Comparison of ENCODE assay signal across 10 cellular contexts in the genomic region with DNA sequence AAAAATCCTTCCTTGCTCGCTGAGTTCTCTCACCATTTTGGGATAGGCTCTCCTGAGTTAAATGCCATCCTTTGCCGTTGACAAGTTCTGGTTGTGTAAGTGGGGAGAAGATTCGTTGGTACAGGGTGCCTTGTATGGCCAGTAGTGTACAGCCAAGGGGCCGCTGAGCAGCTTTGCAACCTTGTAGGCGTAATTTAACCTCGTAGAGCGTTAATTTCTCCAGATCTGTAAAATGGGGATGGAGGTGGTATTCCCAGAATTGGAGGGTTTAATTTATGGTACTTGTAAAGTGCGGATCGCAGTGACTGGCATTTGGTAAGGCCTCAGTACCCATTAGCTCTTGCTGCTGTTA. TPM values are rescaled to one million over a fixed set of nuclear protein-coding genes. Genes with fewer than 3 reads are reported as not detected.
DNase-seq lines count a peak whose midpoint lies in the region; ATAC-seq, FAIRE-seq and TF ChIP-seq lines count a peak whose summit lies in the region.
"Had no signal": no experiment of that assay in that cellular context is flagged by ENCODE, and none has a peak within 500 bp of the region (broad histone marks: within the 10 kb centered on the region; RNA-seq: fewer than 3 reads in every experiment).

No MANE protein-coding gene starts in this region.

- H3K27ac ChIP-seq in right atrium auricular region, result peak overlapping the region in 1 of 2 donors; percentile 70
- H3K27ac ChIP-seq in mesodermal cell (ENCODE audit: low read depth, low read length, severe bottlenecking), result no peak overlapping the region
- no peak overlapping the region for H3K27ac ChIP-seq in substantia nigra (ENCODE audit: low read depth, low read length, poor library complexity, severe bottlenecking)

- H3K9me3 Mint-ChIP-seq in activated naive CD8-positive, alpha-beta T cell treated with anti-CD3 and anti-CD28 coated beads, Interleukin-2, amount 50 U/mL, for 24 hours, result no peaks in the 10 kb centered on the region

- peak overlapping the region; percentile 79 for H3K4me3 Mint-ChIP-seq in activated naive CD8-positive, alpha-beta T cell treated with anti-CD3 and anti-CD28 coated beads, Interleukin-2, amount 50 U/mL, for 24 hours

- FAIRE-seq in HTR-8/SVneo (lab: Jason Lieb, UNC), result no peak
- FAIRE-seq: bronchial epithelial cell had no signal

- no peak for TF ChIP-seq CTCF in right atrium auricular region (IDR thresholded peaks at IDR 0.05)

- H3K9me3 ChIP-seq in right atrium auricular region (no peaks in the 10 kb centered on the region), mesodermal cell (ENCODE audit: control insufficient read depth, low read length) (no peaks in the 10 kb centered on the region)
- H3K9me3 ChIP-seq: sigmoid colon had no signal

- WGBS in mesodermal cell (ENCODE audit: insufficient coverage in 2 of 2), 2 experiments, result 41 to 45% methylated on average over 8 to 9 of the region's 9 CpGs

- DNase-seq in right atrium auricular region (ENCODE audit: low spot score), result no peak
- DNase-seq in left cardiac atrium, result no peak
- DNase-seq in activated naive CD8-positive, alpha-beta T cell treated with anti-CD3 and anti-CD28 coated beads, Interleukin-2, amount 50 U/mL, for 24 hours, result no peak
- no peak for DNase-seq in OCI-M2 (lab: John Stamatoyannopoulos, UW; ENCODE audit: unreplicated experiment)
- no peak for DNase-seq in HTR-8/SVneo (ENCODE audit: insufficient read length, low spot score)
- no peak for DNase-seq in substantia nigra (lab: John Stamatoyannopoulos, UW)
- DNase-seq: sigmoid colon had no signal

- peak overlapping the region; percentile 89 for H3K27ac Mint-ChIP-seq in activated naive CD8-positive, alpha-beta T cell treated with anti-CD3 and anti-CD28 coated beads, Interleukin-2, amount 50 U/mL, for 24 hours

- H3K4me3 ChIP-seq in right atrium auricular region (peak overlapping the region; percentile 54 to 70), mesodermal cell (ENCODE audit: extremely low read depth, insufficient read depth, low read length, poor library complexity, severe bottlenecking) (peak overlapping the region; percentile 55)

- peaks cover 68% of the 10 kb centered on the region for H3K4me1 Mint-ChIP-seq in activated naive CD8-positive, alpha-beta T cell treated with anti-CD3 and anti-CD28 coated beads, Interleukin-2, amount 50 U/mL, for 24 hours

- H3K36me3 ChIP-seq in right atrium auricular region (no peaks in the 10 kb centered on the region), mesodermal cell (ENCODE audit: control insufficient read depth, insufficient read depth, low read length) (no peaks in the 10 kb centered on the region)
- H3K36me3 ChIP-seq: sigmoid colon had no signal

- peaks cover 3% of the 10 kb centered on the region for H3K36me3 Mint-ChIP-seq in activated naive CD8-positive, alpha-beta T cell treated with anti-CD3 and anti-CD28 coated beads, Interleukin-2, amount 50 U/mL, for 24 hours (ENCODE audit: low read depth)

- ATAC-seq in left cardiac atrium, result no peak
- no peak for ATAC-seq in activated naive CD8-positive, alpha-beta T cell treated with anti-CD3 and anti-CD28 coated beads, Interleukin-2, amount 50 U/mL, for 24 hours
- ATAC-seq in HG03469 (IDR thresholded peaks at IDR 0.05; ENCODE audit: unreplicated experiment), result no peak

- intact Hi-C loops in left cardiac atrium (cut with DNase I), result no loop called here

- H3K27me3 ChIP-seq in right atrium auricular region, result no peaks in the 10 kb centered on the region

- peaks cover 0 to 23% of the 10 kb centered on the region in 2 donors for H3K4me1 ChIP-seq in right atrium auricular region
- peaks cover 3% of the 10 kb centered on the region for H3K4me1 ChIP-seq in mesodermal cell (ENCODE audit: control insufficient read depth, insufficient read depth, low read length, poor library complexity, severe bottlenecking)

- no peaks in the 10 kb centered on the region for H3K27me3 Mint-ChIP-seq in activated naive CD8-positive, alpha-beta T cell treated with anti-CD3 and anti-CD28 coated beads, Interleukin-2, amount 50 U/mL, for 24 hours

RNA-seq across cellular contexts. Expression of a gene that starts 1.4 kb away (rescaled TPM):
- 1 to 10 TPM; 3.1 to 3.6 TPM for total RNA-seq in right atrium auricular region
- 1 to 10 TPM; 5.9 to 6.9 TPM for total RNA-seq in left cardiac atrium
- polyA plus RNA-seq in mesodermal cell (2013, experiment 1 of 2), result 3.8 TPM
- polyA plus RNA-seq in mesodermal cell (2013, experiment 2 of 2), result 1.4 TPM

RNA-seq across cellular contexts. Expression of a gene that starts 1.7 kb away (rescaled TPM):
- under 1 TPM; 0.22 to 0.43 TPM for total RNA-seq in right atrium auricular region
- 1 to 10 TPM in 1 of 2 donors, under 1 TPM in 1; 0.62 to 1.4 TPM for total RNA-seq in left cardiac atrium
- 0.15 TPM for polyA plus RNA-seq in mesodermal cell (2013, experiment 1 of 2)
- polyA plus RNA-seq in mesodermal cell (2013, experiment 2 of 2), result 0.20 TPM

RNA-seq across cellular contexts. Expression of a gene that starts 44.8 kb away (rescaled TPM):
- total RNA-seq in right atrium auricular region (10 to 100 TPM; 57.3 to 62.8 TPM), left cardiac atrium (10 to 100 TPM; 71.1 to 77.5 TPM)
- 98.2 TPM for polyA plus RNA-seq in mesodermal cell (2013, experiment 1 of 2)
- 104 TPM for polyA plus RNA-seq in mesodermal cell (2013, experiment 2 of 2)
